6 cellular contexts compared by ENCODE assay signal in genomic region chr22:25605565-25605964, GRCh38. TPM values are rescaled to one million over a fixed set of nuclear protein-coding genes. Genes with fewer than 3 reads are reported as not detected.
DNase-seq lines count a peak whose midpoint lies in the region; FAIRE-seq and TF ChIP-seq lines count a peak whose summit lies in the region.
"Not testable (repeated sequence)": the region's sequence is repeated elsewhere in the genome, so short reads cannot be mapped to it uniquely, and the experiment has no call there.

No MANE protein-coding gene starts in this region.

- H3K27me3 ChIP-seq in bronchial epithelial cell (ENCODE audit: control insufficient read depth, insufficient read depth, low read length); prostate gland (replicated peaks; ENCODE audit: insufficient read depth): not testable (repeated sequence)

- not testable (repeated sequence) for H3K4me3 ChIP-seq in bronchial epithelial cell (ENCODE audit: low read depth, low read length); prostate gland

- TF ChIP-seq CTCF in D721Med (IDR thresholded peaks at IDR 0.05; ENCODE audit: insufficient read depth, missing control alignments); bronchial epithelial cell (IDR thresholded peaks at IDR 0.05; ENCODE audit: insufficient read depth, low read length, severe bottlenecking); prostate gland (IDR thresholded peaks at IDR 0.05): not testable (repeated sequence)

- not testable (repeated sequence) for H3K9me3 ChIP-seq in KOPT-K1 (ENCODE audit: insufficient read depth, low read length, poor library complexity, severe bottlenecking); prostate gland

- intact Hi-C loops in prostate gland (cut with DNase I) = not testable (repeated sequence)

- WGBS in prostate gland = 86% methylated on average over 5 of the region's 5 CpGs

- not testable (repeated sequence) for H3K4me1 ChIP-seq in prostate gland (replicated peaks)

- TF ChIP-seq POLR2A in GM12892 (IDR thresholded peaks at IDR 0.05; ENCODE audit: low read depth, low read length); prostate gland (IDR thresholded peaks at IDR 0.05): not testable (repeated sequence)

- DNase-seq in D721Med (ENCODE audit: insufficient read length, low spot score); GM12892 (ENCODE audit: insufficient read length); bronchial epithelial cell (ENCODE audit: low read depth); prostate gland (ENCODE audit: low spot score): not testable (repeated sequence)

- peak overlapping the region; percentile 65 for H3K27ac ChIP-seq in KOPT-K1 (ENCODE audit: low read depth, low read length, poor library complexity, severe bottlenecking)
- H3K27ac ChIP-seq in prostate gland = peak overlapping the region; percentile 65 to 76

- FAIRE-seq in D721Med (lab: Jason Lieb, UNC) (peak; percentile 75), GM12892 (lab: Jason Lieb, UNC) (peak; percentile 63), bronchial epithelial cell (lab: Jason Lieb, UNC) (peak; percentile 84), islet of Langerhans (lab: Jason Lieb, UNC) (peak; percentile 100)

- peaks cover 43% of the 10 kb centered on the region for H3K36me3 ChIP-seq in KOPT-K1 (ENCODE audit: insufficient read depth, low read length)
- H3K36me3 ChIP-seq in bronchial epithelial cell (ENCODE audit: control insufficient read depth, insufficient read depth, low read length); prostate gland: not testable (repeated sequence)

RNA-seq across cellular contexts. Expression of gene GRK3, which starts 41.1 kb away (rescaled TPM):
- polyA plus RNA-seq in GM12892 (2012; ENCODE audit: missing spikeins) = 14.4 TPM
- total RNA-seq in bronchial epithelial cell = 4.2 and 4.6 TPM in 2 replicates
- 10 to 100 TPM; 10.2 to 16.9 TPM for total RNA-seq in prostate gland
